In the genomic region with DNA sequence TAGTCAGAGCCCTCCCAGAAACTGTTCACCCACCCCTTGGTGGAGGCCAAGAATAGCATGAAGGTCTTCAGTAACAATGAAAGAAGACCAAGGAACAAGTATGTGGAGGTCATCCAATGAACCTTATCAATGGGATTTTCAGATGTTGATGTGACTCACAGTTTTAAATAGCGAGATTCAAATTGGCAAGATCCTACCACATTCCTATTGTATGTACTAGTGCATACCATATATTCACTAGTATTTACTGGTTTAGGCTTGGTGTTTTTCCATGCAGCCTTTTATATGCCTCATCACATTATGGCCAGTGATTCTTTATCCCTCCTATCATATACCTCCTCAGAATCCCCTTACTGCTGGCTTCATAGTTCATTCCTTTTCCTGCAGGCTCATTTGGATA, we compare ENCODE assay signal across 19 cellular contexts. TPM values are rescaled to one million over a fixed set of nuclear protein-coding genes. Genes with fewer than 3 reads are reported as not detected.
DNase-seq lines count a peak whose midpoint lies in the region; ATAC-seq, FAIRE-seq and TF ChIP-seq lines count a peak whose summit lies in the region.
"Had no signal": no experiment of that assay in that cellular context is flagged by ENCODE, and none has a peak within 500 bp of the region (broad histone marks: within the 10 kb centered on the region; RNA-seq: fewer than 3 reads in every experiment).

No MANE protein-coding gene starts in this region.

- H2AK5ac ChIP-seq in trophoblast cell (ENCODE audit: low read length) = no peak overlapping the region

- DNase-seq in HFFc6 = peak; percentile 8
- DNase-seq in astrocyte (ENCODE audit: low read depth) = peak; percentile 94
- peak; percentile 94 for DNase-seq in fibroblast of the aortic adventitia (ENCODE audit: low read depth)
- DNase-seq in type B pancreatic cell (ENCODE audit: extremely low spot score, unreplicated experiment) = no peak
- DNase-seq in NCI-H2171 (lab: John Stamatoyannopoulos, UW) = no peak
- no peak for DNase-seq in trophoblast cell
- DNase-seq: lower lobe of right lung, NCI-H187, NCI-H748 treated with DMSO at 0.1 percent for 48 hours, RPMI8226, upper lobe of left lung had no signal

- H3K27ac Mint-ChIP-seq in HFFc6 (no peak overlapping the region), astrocyte (ENCODE audit: unreplicated experiment) (no peak overlapping the region), type B pancreatic cell (peak overlapping the region; percentile 70)
- H3K27ac Mint-ChIP-seq: activated naive CD8-positive, alpha-beta T cell; stimulated activated memory B cell treated with anti-CD40 and anti-IgM and Interleukin-4, amounts not matched to agents 10 μg/mL and 1 μg/mL and 100 μg/mL, for 72 hours; T-helper 1 cell treated with Interleukin-12 subunit alpha and Interleukin-12 subunit beta and Interleukin-4 antibody, amounts not matched to agents 30 μg/mL and 1 μg/mL, for 36 hours had no signal

- H3K27me3 Mint-ChIP-seq in HFFc6 (ENCODE audit: insufficient read depth) = no peaks in the 10 kb centered on the region
- H3K27me3 Mint-ChIP-seq in astrocyte (ENCODE audit: low read depth, unreplicated experiment) = no peaks in the 10 kb centered on the region
- H3K27me3 Mint-ChIP-seq in type B pancreatic cell = no peaks in the 10 kb centered on the region
- H3K27me3 Mint-ChIP-seq: activated naive CD8-positive, alpha-beta T cell; stimulated activated memory B cell treated with anti-CD40 and anti-IgM and Interleukin-4, amounts not matched to agents 10 μg/mL and 1 μg/mL and 100 μg/mL, for 72 hours had no signal

- H4K91ac ChIP-seq in trophoblast cell (ENCODE audit: low read depth, low read length) = no peak overlapping the region

- no peak overlapping the region for H2BK5ac ChIP-seq in trophoblast cell (ENCODE audit: low read depth, low read length, poor library complexity)

- H3K36me3 Mint-ChIP-seq in HFFc6 (ENCODE audit: low read depth) = no peaks in the 10 kb centered on the region; the same call in 1 of the 2 replicates
- H3K36me3 Mint-ChIP-seq in astrocyte (ENCODE audit: low read depth, unreplicated experiment) = peaks cover 4% of the 10 kb centered on the region
- H3K36me3 Mint-ChIP-seq in type B pancreatic cell = peaks cover 33% of the 10 kb centered on the region
- H3K36me3 Mint-ChIP-seq: activated naive CD8-positive, alpha-beta T cell; stimulated activated memory B cell treated with anti-CD40 and anti-IgM and Interleukin-4, amounts not matched to agents 10 μg/mL and 1 μg/mL and 100 μg/mL, for 72 hours had no signal

- H3K79me2 ChIP-seq in astrocyte (ENCODE audit: insufficient read depth, low read length) (no peaks in the 10 kb centered on the region), trophoblast cell (ENCODE audit: control insufficient read depth, insufficient read depth, low read length, poor library complexity) (no peaks in the 10 kb centered on the region)

- no peak overlapping the region for H3K14ac ChIP-seq in trophoblast cell (ENCODE audit: low read length)

- H4K12ac ChIP-seq in trophoblast cell (ENCODE audit: low read depth, low read length) = no peak overlapping the region

- peaks cover 13% of the 10 kb centered on the region for H3K4me1 ChIP-seq in astrocyte (ENCODE audit: insufficient read depth, low read length)
- no peaks in the 10 kb centered on the region for H3K4me1 ChIP-seq in trophoblast cell (ENCODE audit: control insufficient read depth in 1 of 2, insufficient read depth in 2 of 2, low read length in 2 of 2)
- H3K4me1 ChIP-seq: esophagus muscularis mucosa, lower lobe of right lung, upper lobe of left lung had no signal

- no peak overlapping the region for H3K18ac ChIP-seq in trophoblast cell (ENCODE audit: low read length)

- no peaks in the 10 kb centered on the region for H3K79me1 ChIP-seq in trophoblast cell (ENCODE audit: low read length)

- H3K4me1 Mint-ChIP-seq in HFFc6 (ENCODE audit: low read depth) = no peaks in the 10 kb centered on the region
- peaks cover 11% of the 10 kb centered on the region for H3K4me1 Mint-ChIP-seq in astrocyte (ENCODE audit: low read depth, unreplicated experiment)
- H3K4me1 Mint-ChIP-seq in type B pancreatic cell (ENCODE audit: unreplicated experiment) = peaks cover 9% of the 10 kb centered on the region
- H3K4me1 Mint-ChIP-seq: stimulated activated memory B cell treated with anti-CD40 and anti-IgM and Interleukin-4, amounts not matched to agents 10 μg/mL and 1 μg/mL and 100 μg/mL, for 72 hours had no signal

- no peaks in the 10 kb centered on the region for H4K20me1 ChIP-seq in astrocyte (ENCODE audit: insufficient read depth, low read length)

- H3K4ac ChIP-seq in trophoblast cell (ENCODE audit: low read depth, low read length) = no peak overlapping the region

- TF ChIP-seq CTCF in HFFc6 (IDR thresholded peaks at IDR 0.05) = no peak
- no peak for TF ChIP-seq CTCF in astrocyte (IDR thresholded peaks at IDR 0.05; ENCODE audit: insufficient read depth, low read depth, low read length)
- no peak for TF ChIP-seq CTCF in fibroblast of the aortic adventitia (IDR thresholded peaks at IDR 0.05; ENCODE audit: insufficient read depth, low read length)
- no peak for TF ChIP-seq CTCF in type B pancreatic cell (conservative IDR thresholded peaks at IDR 0.05)

- H3K9ac ChIP-seq in astrocyte (ENCODE audit: low read length) = peak overlapping the region; percentile 19
- H3K9ac ChIP-seq in trophoblast cell (ENCODE audit: low read length) = no peak overlapping the region

- H4K8ac ChIP-seq in trophoblast cell (ENCODE audit: low read depth, low read length) = no peak overlapping the region

- H3K27me3 ChIP-seq in astrocyte (ENCODE audit: insufficient read depth, low read length) = no peaks in the 10 kb centered on the region
- no peaks in the 10 kb centered on the region for H3K27me3 ChIP-seq in trophoblast cell (ENCODE audit: insufficient read depth, low read length)
- H3K27me3 ChIP-seq: esophagus muscularis mucosa, upper lobe of left lung had no signal

- H3K36me3 ChIP-seq in astrocyte (ENCODE audit: insufficient read depth, low read length) (peaks cover 13% of the 10 kb centered on the region), trophoblast cell (ENCODE audit: control insufficient read depth in 1 of 2, insufficient read depth in 2 of 2, low read length in 2 of 2) (no peaks in the 10 kb centered on the region)
- H3K36me3 ChIP-seq: lower lobe of right lung, upper lobe of left lung had no signal

- ATAC-seq in GM21737 (IDR thresholded peaks at IDR 0.05; ENCODE audit: unreplicated experiment) = no peak
- ATAC-seq: lower lobe of right lung; sciatic nerve; stimulated activated memory B cell treated with anti-CD40 and anti-IgM and Interleukin-4, amounts not matched to agents 10 μg/mL and 1 μg/mL and 100 μg/mL, for 72 hours had no signal

- H3K4me2 ChIP-seq in astrocyte (ENCODE audit: low read length) (peak overlapping the region; percentile 55), trophoblast cell (ENCODE audit: low read length) (no peak overlapping the region)

- H3K9me3 Mint-ChIP-seq in HFFc6 (peaks cover 15% of the 10 kb centered on the region), astrocyte (ENCODE audit: unreplicated experiment) (no peaks in the 10 kb centered on the region), type B pancreatic cell (no peaks in the 10 kb centered on the region)
- H3K9me3 Mint-ChIP-seq: stimulated activated memory B cell treated with anti-CD40 and anti-IgM and Interleukin-4, amounts not matched to agents 10 μg/mL and 1 μg/mL and 100 μg/mL, for 72 hours; T-helper 1 cell treated with Interleukin-12 subunit alpha and Interleukin-12 subunit beta and Interleukin-4 antibody, amounts not matched to agents 30 μg/mL and 1 μg/mL, for 36 hours had no signal

- no peak overlapping the region for H3K4me3 Mint-ChIP-seq in HFFc6
- no peak overlapping the region for H3K4me3 Mint-ChIP-seq in astrocyte (ENCODE audit: unreplicated experiment)
- H3K4me3 Mint-ChIP-seq in type B pancreatic cell = no peak overlapping the region
- H3K4me3 Mint-ChIP-seq: activated naive CD8-positive, alpha-beta T cell; stimulated activated memory B cell treated with anti-CD40 and anti-IgM and Interleukin-4, amounts not matched to agents 10 μg/mL and 1 μg/mL and 100 μg/mL, for 72 hours; T-helper 1 cell treated with Interleukin-12 subunit alpha and Interleukin-12 subunit beta and Interleukin-4 antibody, amounts not matched to agents 30 μg/mL and 1 μg/mL, for 36 hours had no signal

- H3K9me3 ChIP-seq in astrocyte (ENCODE audit: insufficient read depth, low read depth, low read length) (no peaks in the 10 kb centered on the region), trophoblast cell (ENCODE audit: insufficient read depth, low read depth, low read length) (no peaks in the 10 kb centered on the region)
- H3K9me3 ChIP-seq: esophagus muscularis mucosa, lower lobe of right lung, upper lobe of left lung had no signal

- no peak overlapping the region for H2AFZ ChIP-seq in astrocyte (ENCODE audit: low read depth, low read length)
- H2AFZ ChIP-seq in trophoblast cell (ENCODE audit: insufficient read depth, low read length, poor library complexity) = no peak overlapping the region

- H2BK120ac ChIP-seq in trophoblast cell (ENCODE audit: insufficient read depth, low read length, poor library complexity) = no peak overlapping the region

- H3K27ac ChIP-seq in astrocyte (ENCODE audit: low read depth, low read length) = peak overlapping the region; percentile 55
- H3K27ac ChIP-seq in trophoblast cell (ENCODE audit: low read depth, low read length) = no peak overlapping the region
- H3K27ac ChIP-seq: esophagus muscularis mucosa, HL-60, lower lobe of right lung, upper lobe of left lung had no signal

- no peak overlapping the region for H2BK12ac ChIP-seq in trophoblast cell (ENCODE audit: low read length)

- no peak overlapping the region for H3K23ac ChIP-seq in trophoblast cell (ENCODE audit: low read length)

- no CpG with 5 or more reads among the region's 1 CpG for WGBS in trophoblast cell (ENCODE audit: extremely low coverage, insufficient coverage, insufficient read length)

- H3K4me3 ChIP-seq in astrocyte (ENCODE audit: insufficient read depth, low read depth, low read length) = no peak overlapping the region
- H3K4me3 ChIP-seq in fibroblast of the aortic adventitia (ENCODE audit: low read depth, low read length) = no peak overlapping the region
- H3K4me3 ChIP-seq in trophoblast cell (ENCODE audit: low read depth, low read length) = no peak overlapping the region
- H3K4me3 ChIP-seq: esophagus muscularis mucosa, lower lobe of right lung, upper lobe of left lung had no signal

- peak; percentile 93 for FAIRE-seq in astrocyte (lab: Jason Lieb, UNC)
- FAIRE-seq: colon had no signal

RNA-seq across cellular contexts. Expression of a gene that starts 54.4 kb away (rescaled TPM):
- total RNA-seq in HFFc6 (2021; fragmentation: NEBNext Ultra II Directional; extraction: Animal tissue kit (Norgen Biotek cat#: 25700)) = not detected
- total RNA-seq in astrocyte (10.8 and 11.1 TPM in 2 replicates), fibroblast of the aortic adventitia (ENCODE audit: low replicate concordance) (17.7 and 79.2 TPM in 2 replicates), type B pancreatic cell (ENCODE audit: low replicate concordance) (15.6 and 23.3 TPM in 2 replicates)
- 0.53 and 0.61 TPM in 2 replicates for polyA plus RNA-seq in trophoblast cell (2013)

Comparison
In these comparisons a context has a peak if more than half of its experiments do, and no peak if none do; other contexts are left out.
1. DNase-seq: peak in HFFc6 (single experiment), astrocyte (single experiment) and fibroblast of the aortic adventitia (single experiment); none in type B pancreatic cell (single experiment), NCI-H2171 (single experiment) and trophoblast cell (0 of 2).
2. RNA of a gene that starts 54.4 kb away (total RNA-seq): 17.7 to 79.2 TPM in fibroblast of the aortic adventitia, 15.6 to 23.3 TPM in type B pancreatic cell and 10.8 to 11.1 TPM in astrocyte; not detected in HFFc6; every median in the first group is over 10 times any median in the second.